8 cellular contexts compared by ENCODE assay signal in genomic region chr1:19010995-19011696, GRCh38. TPM values are rescaled to one million over a fixed set of nuclear protein-coding genes. Genes with fewer than 3 reads are reported as not detected.
DNase-seq lines count a peak whose midpoint lies in the region; ATAC-seq and TF ChIP-seq lines count a peak whose summit lies in the region.

No MANE protein-coding gene starts in this region.

- DNase-seq in Caki2 (ENCODE audit: low read depth) (peak; percentile 95), colonic mucosa (peak; percentile 87), midbrain (lab: John Stamatoyannopoulos, UW) (peak; percentile 28)
- peak; percentile 91 for DNase-seq in activated CD4-positive, alpha-beta T cell treated with anti-CD3 and anti-CD28 coated beads for 48 hours
- DNase-seq in stimulated activated CD8-positive, alpha-beta memory T cell treated with anti-CD3 and anti-CD28 coated beads, Interleukin-4, amount 100 ng/mL, for 4 hours (ENCODE audit: low read depth in 2 of 2, low spot score in 1 of 2): peak; percentile 42 to 58

- no peaks in the 10 kb centered on the region for H3K27me3 ChIP-seq in colonic mucosa

- no peaks in the 10 kb centered on the region for H3K36me3 ChIP-seq in colonic mucosa

- peak overlapping the region; percentile 68 to 70 for H3K9ac ChIP-seq in colonic mucosa (ENCODE audit: low read depth in 2 of 2, low read length in 2 of 2)

- H3K9me3 ChIP-seq in colonic mucosa: no peaks in the 10 kb centered on the region

- ATAC-seq in HG03108 (IDR thresholded peaks at IDR 0.05; ENCODE audit: unreplicated experiment) (no peak), HG02642 (IDR thresholded peaks at IDR 0.05; ENCODE audit: poor library complexity, unreplicated experiment) (no peak)

- peak; percentile 58; the same call in 1 of the 2 replicates for TF ChIP-seq EP300 in Ishikawa (IDR thresholded peaks at IDR 0.05; ENCODE audit: borderline replicate concordance)

- intact Hi-C loops in colonic mucosa (cut with DNase I): loop anchor here (5.0 kb wide), 1 partner anchor 54 kb away; the partner anchor contains the start of gene IFFO2

- in situ Hi-C loops in Caki2 (cut with HindIII; ENCODE audit: low pct_unique_long_range_greater_than_20kb, low sequenced_read_pairs): no loop called here

- TF ChIP-seq RAD21 in Ishikawa (IDR thresholded peaks at IDR 0.05; ENCODE audit: low read depth): no peak

- H3K4me1 ChIP-seq in colonic mucosa: peaks cover 23% of the 10 kb centered on the region

- H3K4me3 ChIP-seq in colonic mucosa: no peak overlapping the region

- peak overlapping the region; percentile 93 for H3K27ac ChIP-seq in colonic mucosa

- no peak for TF ChIP-seq CTCF in colonic mucosa (IDR thresholded peaks at IDR 0.05)

TF ChIP-seq in Ishikawa, 13 proteins besides CTCF, POLR2A, EP300 and RAD21:
- TF ChIP-seq CEBPB (IDR thresholded peaks at IDR 0.05): peak; percentile 81
- TF ChIP-seq TCF12 (IDR thresholded peaks at IDR 0.05; ENCODE audit: low read depth): peak; percentile 54; the same call in 1 of the 2 replicates
- TF ChIP-seq CREB1 (IDR thresholded peaks at IDR 0.05; ENCODE audit: low read depth): no peak
- no peak for TF ChIP-seq NFIC (IDR thresholded peaks at IDR 0.05)
- TF ChIP-seq TEAD4 (IDR thresholded peaks at IDR 0.05): peak; percentile 52; the same call in 1 of the 2 replicates
- TF ChIP-seq YY1 (IDR thresholded peaks at IDR 0.05; ENCODE audit: low read depth): no peak
- TF ChIP-seq MAX (IDR thresholded peaks at IDR 0.05): no peak
- no peak for TF ChIP-seq FOXM1 (IDR thresholded peaks at IDR 0.05; ENCODE audit: borderline replicate concordance, low read depth)
TF ChIP-seq in Ishikawa: peak in this region for 3.

RNA-seq across cellular contexts. Expression of gene IFFO2, which starts 54.7 kb away (rescaled TPM):
- total RNA-seq in Caki2 (2014; rRNA removed; shearing (Covaris generic); ENCODE audit: low replicate concordance): 28.7 and 34.5 TPM in 2 replicates
- 10 to 100 TPM in 1 of 2 donors, 1 to 10 TPM in 1; 5.6 to 14.0 TPM for total RNA-seq in colonic mucosa

Comparison
In these comparisons a context has a peak if more than half of its experiments do, and no peak if none do; other contexts are left out.
1. DNase-seq: peak in every context shown above with its lines; median percentile 95 in Caki2; 91 in activated CD4-positive, alpha-beta T cell treated with anti-CD3 and anti-CD28 coated beads for 48 hours; 87 in colonic mucosa; 50 in stimulated activated CD8-positive, alpha-beta memory T cell treated with anti-CD3 and anti-CD28 coated beads, Interleukin-4, amount 100 ng/mL, for 4 hours; 28 in midbrain.